28 cellular contexts compared by ENCODE assay signal in genomic region chr6:744954-745353, GRCh38.
"Had no signal": no experiment of that assay in that cellular context is flagged by ENCODE, and none has a peak within 500 bp of the region (broad histone marks: within the 10 kb centered on the region; RNA-seq: fewer than 3 reads in every experiment).

No MANE protein-coding gene starts in this region.

- H3K36me3 Mint-ChIP-seq: immature natural killer cell; naive thymus-derived CD8-positive, alpha-beta T cell; stimulated activated naive B cell treated with anti-CD40 and anti-IgM and Interleukin-4, amounts not matched to agents 10 μg/mL and 1 μg/mL and 100 μg/mL, for 72 hours had no signal

- H3K4me3 Mint-ChIP-seq: immature natural killer cell; naive thymus-derived CD8-positive, alpha-beta T cell; nephron; neural crest cell; stimulated activated naive B cell treated with anti-CD40 and anti-IgM and Interleukin-4, amounts not matched to agents 10 μg/mL and 1 μg/mL and 100 μg/mL, for 72 hours had no signal

- H3K27me3 ChIP-seq: right atrium auricular region, stomach, testis, thyroid gland, transverse colon, upper lobe of left lung, vagina had no signal

- H3K4me1 Mint-ChIP-seq: immature natural killer cell; naive thymus-derived CD8-positive, alpha-beta T cell; nephron; neural crest cell; stimulated activated naive B cell treated with anti-CD40 and anti-IgM and Interleukin-4, amounts not matched to agents 10 μg/mL and 1 μg/mL and 100 μg/mL, for 72 hours had no signal

- H3K9me3 Mint-ChIP-seq: immature natural killer cell; naive thymus-derived CD8-positive, alpha-beta T cell; stimulated activated naive B cell treated with anti-CD40 and anti-IgM and Interleukin-4, amounts not matched to agents 10 μg/mL and 1 μg/mL and 100 μg/mL, for 72 hours had no signal

- DNase-seq: hypothalamus; immature natural killer cell; islet precursor cell; left ventricle myocardium superior; lower lobe of right lung; mammary epithelial cell; mesenchymal stem cell; naive thymus-derived CD8-positive, alpha-beta T cell; nucleus accumbens; stimulated activated CD4-positive, alpha-beta T cell treated with anti-CD3 and anti-CD28 coated beads, Interleukin-12 subunit alpha, Interleukin-12 subunit beta, amount 100 ng/mL, for 4 hours; stimulated activated CD4-positive, alpha-beta T cell treated with anti-CD3 and anti-CD28 coated beads, Interleukin-15, amount 100 ng/mL, for 24 hours; stimulated activated CD4-positive, alpha-beta T cell treated with anti-CD3 and anti-CD28 coated beads, Interleukin-2, amount 100 ng/mL, for 24 hours; stimulated activated CD4-positive, alpha-beta T cell treated with anti-CD3 and anti-CD28 coated beads, Interleukin-4, amount 100 ng/mL, for 1 hour; stimulated activated naive B cell treated with anti-CD40 and anti-IgM and Interleukin-4, amounts not matched to agents 10 μg/mL and 1 μg/mL and 100 μg/mL, for 72 hours; stimulated activated naive CD8-positive, alpha-beta T cell treated with anti-CD3 and anti-CD28 coated beads, Interleukin-15, Interleukin-2, amounts not matched to agents 100 U/mL and 50 U/mL, for 24 hours; stomach; testis; thyroid gland; transverse colon; upper lobe of left lung had no signal

- H3K27me3 Mint-ChIP-seq: progenitor cell of endocrine pancreas had no signal

- H3K27ac ChIP-seq: lower lobe of right lung, parathyroid adenoma, right atrium auricular region, skin epidermis, stomach, testis, thyroid gland, transverse colon, upper lobe of left lung, vagina had no signal

- H3K9me3 ChIP-seq: lower lobe of right lung, right atrium auricular region, stomach, testis, thyroid gland, transverse colon, upper lobe of left lung, vagina had no signal

- H3K4me1 ChIP-seq: parathyroid adenoma, right atrium auricular region, stomach, testis, thyroid gland, transverse colon, vagina had no signal

- H3K36me3 ChIP-seq: lower lobe of right lung, right atrium auricular region, stomach, thyroid gland, transverse colon, upper lobe of left lung, vagina had no signal

- H3K4me3 ChIP-seq: lower lobe of right lung, right atrium auricular region, skin epidermis, stomach, testis, thyroid gland, transverse colon, upper lobe of left lung, vagina had no signal

- ATAC-seq: left ventricle myocardium superior; lower lobe of right lung; naive thymus-derived CD8-positive, alpha-beta T cell; sciatic nerve; stimulated activated naive B cell treated with anti-CD40 and anti-IgM and Interleukin-4, amounts not matched to agents 10 μg/mL and 1 μg/mL and 100 μg/mL, for 72 hours; stimulated activated naive CD8-positive, alpha-beta T cell treated with anti-CD3 and anti-CD28 coated beads, Interleukin-15, Interleukin-2, amounts not matched to agents 100 U/mL and 50 U/mL, for 24 hours had no signal

- H3K27ac Mint-ChIP-seq: immature natural killer cell; naive thymus-derived CD8-positive, alpha-beta T cell; nephron; progenitor cell of endocrine pancreas; stimulated activated naive B cell treated with anti-CD40 and anti-IgM and Interleukin-4, amounts not matched to agents 10 μg/mL and 1 μg/mL and 100 μg/mL, for 72 hours had no signal
